Comparison of ENCODE assay signal across 1 cellular context in the genomic region with DNA sequence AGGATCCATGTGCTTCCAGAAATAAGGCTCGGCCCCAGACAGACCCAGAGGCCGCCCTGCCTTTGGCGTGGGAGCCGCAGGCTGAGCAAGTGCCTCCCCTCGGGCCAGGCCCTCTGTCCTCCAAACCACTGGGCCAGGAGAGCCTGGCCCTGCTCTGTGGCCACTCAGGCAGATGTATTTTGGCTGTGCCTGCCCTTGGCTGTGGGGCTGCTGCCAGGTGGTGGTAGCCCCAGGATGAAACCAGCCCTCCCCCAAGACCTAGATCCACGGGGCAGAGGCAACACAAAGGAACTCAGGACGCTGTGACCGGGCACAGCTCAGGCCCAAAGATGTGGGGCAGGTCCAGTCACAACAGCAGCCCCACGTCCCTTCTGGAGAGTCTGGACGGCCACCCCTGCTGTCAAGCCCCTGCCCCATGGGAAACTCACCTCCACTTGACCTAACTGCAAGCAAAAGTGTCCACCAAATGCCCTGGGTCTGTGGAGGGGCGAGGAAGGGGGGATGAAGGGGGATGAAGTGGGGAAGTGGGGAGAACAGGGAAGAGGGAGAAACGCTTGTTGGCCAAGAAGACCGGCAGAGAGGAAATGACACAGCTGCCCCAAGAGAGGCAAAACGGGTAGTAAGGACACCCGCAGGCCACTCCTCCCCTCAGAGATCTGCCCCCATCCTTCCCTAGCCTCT.
A peak's percentile ranks its signal among the peaks of the same experiment; 100 is the strongest.
TF ChIP-seq lines count a peak whose summit lies in the region.

No MANE protein-coding gene starts in this region.

TF ChIP-seq in GM12878, 131 proteins besides CTCF, POLR2A, EP300 and RAD21 (continues in another document):
- TF ChIP-seq CHD1 (IDR thresholded peaks at IDR 0.05; ENCODE audit: low read depth, low read length) = no peak
- TF ChIP-seq, protein P1, sequence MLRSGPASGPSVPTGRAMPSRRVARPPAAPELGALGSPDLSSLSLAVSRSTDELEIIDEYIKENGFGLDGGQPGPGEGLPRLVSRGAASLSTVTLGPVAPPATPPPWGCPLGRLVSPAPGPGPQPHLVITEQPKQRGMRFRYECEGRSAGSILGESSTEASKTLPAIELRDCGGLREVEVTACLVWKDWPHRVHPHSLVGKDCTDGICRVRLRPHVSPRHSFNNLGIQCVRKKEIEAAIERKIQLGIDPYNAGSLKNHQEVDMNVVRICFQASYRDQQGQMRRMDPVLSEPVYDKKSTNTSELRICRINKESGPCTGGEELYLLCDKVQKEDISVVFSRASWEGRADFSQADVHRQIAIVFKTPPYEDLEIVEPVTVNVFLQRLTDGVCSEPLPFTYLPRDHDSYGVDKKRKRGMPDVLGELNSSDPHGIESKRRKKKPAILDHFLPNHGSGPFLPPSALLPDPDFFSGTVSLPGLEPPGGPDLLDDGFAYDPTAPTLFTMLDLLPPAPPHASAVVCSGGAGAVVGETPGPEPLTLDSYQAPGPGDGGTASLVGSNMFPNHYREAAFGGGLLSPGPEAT (IDR thresholded peaks at IDR 0.05; ENCODE audit: low read depth) = no peak; the same call in 1 of the 2 replicates
- TF ChIP-seq IKZF1 (conservative IDR thresholded peaks at IDR 0.05) = peak; percentile 70; the same call in 1 of the 2 replicates
- no peak for TF ChIP-seq NFXL1 (IDR thresholded peaks at IDR 0.05; ENCODE audit: borderline replicate concordance)
- TF ChIP-seq MYB (IDR thresholded peaks at IDR 0.05; ENCODE audit: borderline replicate concordance, low read depth, low read length) = no peak
- TF ChIP-seq SUZ12 (IDR thresholded peaks at IDR 0.05; ENCODE audit: unreplicated experiment) = no peak
- TF ChIP-seq ZNF24 (IDR thresholded peaks at IDR 0.05) = no peak
- no peak for TF ChIP-seq SMARCA5 (IDR thresholded peaks at IDR 0.05)
- TF ChIP-seq PML (IDR thresholded peaks at IDR 0.05; ENCODE audit: low read length) = no peak
- TF ChIP-seq PAX5 (IDR thresholded peaks at IDR 0.05; ENCODE audit: borderline replicate concordance, low read depth, low read length) = no peak
- TF ChIP-seq ZBED1 (IDR thresholded peaks at IDR 0.05; ENCODE audit: borderline replicate concordance) = no peak
- 0 out of 2 replicates have a peak, but pooled peaks have one; percentile 20 for TF ChIP-seq SIN3A (IDR thresholded peaks at IDR 0.05; ENCODE audit: low read depth, low read length)
- TF ChIP-seq, protein P2, sequence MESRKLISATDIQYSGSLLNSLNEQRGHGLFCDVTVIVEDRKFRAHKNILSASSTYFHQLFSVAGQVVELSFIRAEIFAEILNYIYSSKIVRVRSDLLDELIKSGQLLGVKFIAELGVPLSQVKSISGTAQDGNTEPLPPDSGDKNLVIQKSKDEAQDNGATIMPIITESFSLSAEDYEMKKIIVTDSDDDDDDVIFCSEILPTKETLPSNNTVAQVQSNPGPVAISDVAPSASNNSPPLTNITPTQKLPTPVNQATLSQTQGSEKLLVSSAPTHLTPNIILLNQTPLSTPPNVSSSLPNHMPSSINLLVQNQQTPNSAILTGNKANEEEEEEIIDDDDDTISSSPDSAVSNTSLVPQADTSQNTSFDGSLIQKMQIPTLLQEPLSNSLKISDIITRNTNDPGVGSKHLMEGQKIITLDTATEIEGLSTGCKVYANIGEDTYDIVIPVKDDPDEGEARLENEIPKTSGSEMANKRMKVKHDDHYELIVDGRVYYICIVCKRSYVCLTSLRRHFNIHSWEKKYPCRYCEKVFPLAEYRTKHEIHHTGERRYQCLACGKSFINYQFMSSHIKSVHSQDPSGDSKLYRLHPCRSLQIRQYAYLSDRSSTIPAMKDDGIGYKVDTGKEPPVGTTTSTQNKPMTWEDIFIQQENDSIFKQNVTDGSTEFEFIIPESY (IDR thresholded peaks at IDR 0.05) = no peak
- TF ChIP-seq STAT3 (IDR thresholded peaks at IDR 0.05; ENCODE audit: low read depth, low read length) = no peak
- TF ChIP-seq HCFC1 (IDR thresholded peaks at IDR 0.05; ENCODE audit: low read length) = no peak
- TF ChIP-seq TAF1 (IDR thresholded peaks at IDR 0.05; ENCODE audit: borderline replicate concordance, low read depth, low read length) = peak; percentile 67; the same call in 1 of the 2 replicates
- TF ChIP-seq NBN (IDR thresholded peaks at IDR 0.05) = no peak
- no peak for TF ChIP-seq MYC (IDR thresholded peaks at IDR 0.05; ENCODE audit: insufficient read depth, insufficient read length, insufficient replicate concordance, low read length, severe bottlenecking)
- TF ChIP-seq, protein P3, sequence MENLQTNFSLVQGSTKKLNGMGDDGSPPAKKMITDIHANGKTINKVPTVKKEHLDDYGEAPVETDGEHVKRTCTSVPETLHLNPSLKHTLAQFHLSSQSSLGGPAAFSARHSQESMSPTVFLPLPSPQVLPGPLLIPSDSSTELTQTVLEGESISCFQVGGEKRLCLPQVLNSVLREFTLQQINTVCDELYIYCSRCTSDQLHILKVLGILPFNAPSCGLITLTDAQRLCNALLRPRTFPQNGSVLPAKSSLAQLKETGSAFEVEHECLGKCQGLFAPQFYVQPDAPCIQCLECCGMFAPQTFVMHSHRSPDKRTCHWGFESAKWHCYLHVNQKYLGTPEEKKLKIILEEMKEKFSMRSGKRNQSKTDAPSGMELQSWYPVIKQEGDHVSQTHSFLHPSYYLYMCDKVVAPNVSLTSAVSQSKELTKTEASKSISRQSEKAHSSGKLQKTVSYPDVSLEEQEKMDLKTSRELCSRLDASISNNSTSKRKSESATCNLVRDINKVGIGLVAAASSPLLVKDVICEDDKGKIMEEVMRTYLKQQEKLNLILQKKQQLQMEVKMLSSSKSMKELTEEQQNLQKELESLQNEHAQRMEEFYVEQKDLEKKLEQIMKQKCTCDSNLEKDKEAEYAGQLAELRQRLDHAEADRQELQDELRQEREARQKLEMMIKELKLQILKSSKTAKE (IDR thresholded peaks at IDR 0.05; ENCODE audit: low read depth, poor library complexity, severe bottlenecking) = no peak
- TF ChIP-seq, protein P4, sequence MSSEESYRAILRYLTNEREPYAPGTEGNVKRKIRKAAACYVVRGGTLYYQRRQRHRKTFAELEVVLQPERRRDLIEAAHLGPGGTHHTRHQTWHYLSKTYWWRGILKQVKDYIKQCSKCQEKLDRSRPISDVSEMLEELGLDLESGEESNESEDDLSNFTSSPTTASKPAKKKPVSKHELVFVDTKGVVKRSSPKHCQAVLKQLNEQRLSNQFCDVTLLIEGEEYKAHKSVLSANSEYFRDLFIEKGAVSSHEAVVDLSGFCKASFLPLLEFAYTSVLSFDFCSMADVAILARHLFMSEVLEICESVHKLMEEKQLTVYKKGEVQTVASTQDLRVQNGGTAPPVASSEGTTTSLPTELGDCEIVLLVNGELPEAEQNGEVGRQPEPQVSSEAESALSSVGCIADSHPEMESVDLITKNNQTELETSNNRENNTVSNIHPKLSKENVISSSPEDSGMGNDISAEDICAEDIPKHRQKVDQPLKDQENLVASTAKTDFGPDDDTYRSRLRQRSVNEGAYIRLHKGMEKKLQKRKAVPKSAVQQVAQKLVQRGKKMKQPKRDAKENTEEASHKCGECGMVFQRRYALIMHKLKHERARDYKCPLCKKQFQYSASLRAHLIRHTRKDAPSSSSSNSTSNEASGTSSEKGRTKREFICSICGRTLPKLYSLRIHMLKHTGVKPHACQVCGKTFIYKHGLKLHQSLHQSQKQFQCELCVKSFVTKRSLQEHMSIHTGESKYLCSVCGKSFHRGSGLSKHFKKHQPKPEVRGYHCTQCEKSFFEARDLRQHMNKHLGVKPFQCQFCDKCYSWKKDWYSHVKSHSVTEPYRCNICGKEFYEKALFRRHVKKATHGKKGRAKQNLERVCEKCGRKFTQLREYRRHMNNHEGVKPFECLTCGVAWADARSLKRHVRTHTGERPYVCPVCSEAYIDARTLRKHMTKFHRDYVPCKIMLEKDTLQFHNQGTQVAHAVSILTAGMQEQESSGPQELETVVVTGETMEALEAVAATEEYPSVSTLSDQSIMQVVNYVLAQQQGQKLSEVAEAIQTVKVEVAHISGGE (CRISPR knock-in tag; IDR thresholded peaks at IDR 0.05) = no peak
- no peak for TF ChIP-seq TCF7 (IDR thresholded peaks at IDR 0.05; ENCODE audit: borderline replicate concordance)
- no peak for TF ChIP-seq RFX5 (IDR thresholded peaks at IDR 0.05; ENCODE audit: low read depth, low read length)
- TF ChIP-seq ATF7 (IDR thresholded peaks at IDR 0.05; ENCODE audit: low read depth) = no peak
- peak; percentile 8; the same call in 1 of the 2 replicates for TF ChIP-seq MXI1 (IDR thresholded peaks at IDR 0.05; ENCODE audit: low read depth, low read length)
- no peak for TF ChIP-seq ZNF384 (IDR thresholded peaks at IDR 0.05; ENCODE audit: borderline replicate concordance, low read depth, low read length)
- TF ChIP-seq, protein P5, sequence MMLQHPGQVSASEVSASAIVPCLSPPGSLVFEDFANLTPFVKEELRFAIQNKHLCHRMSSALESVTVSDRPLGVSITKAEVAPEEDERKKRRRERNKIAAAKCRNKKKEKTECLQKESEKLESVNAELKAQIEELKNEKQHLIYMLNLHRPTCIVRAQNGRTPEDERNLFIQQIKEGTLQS (IDR thresholded peaks at IDR 0.05; ENCODE audit: borderline replicate concordance, extremely low read depth, low read depth, low read length) = no peak
- TF ChIP-seq CREM (IDR thresholded peaks at IDR 0.05; ENCODE audit: low read depth) = no peak
- TF ChIP-seq, protein P6, sequence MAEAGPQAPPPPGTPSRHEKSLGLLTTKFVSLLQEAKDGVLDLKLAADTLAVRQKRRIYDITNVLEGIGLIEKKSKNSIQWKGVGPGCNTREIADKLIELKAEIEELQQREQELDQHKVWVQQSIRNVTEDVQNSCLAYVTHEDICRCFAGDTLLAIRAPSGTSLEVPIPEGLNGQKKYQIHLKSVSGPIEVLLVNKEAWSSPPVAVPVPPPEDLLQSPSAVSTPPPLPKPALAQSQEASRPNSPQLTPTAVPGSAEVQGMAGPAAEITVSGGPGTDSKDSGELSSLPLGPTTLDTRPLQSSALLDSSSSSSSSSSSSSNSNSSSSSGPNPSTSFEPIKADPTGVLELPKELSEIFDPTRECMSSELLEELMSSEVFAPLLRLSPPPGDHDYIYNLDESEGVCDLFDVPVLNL (IDR thresholded peaks at IDR 0.05; ENCODE audit: low read depth, low read length) = no peak
- TF ChIP-seq, protein P7, sequence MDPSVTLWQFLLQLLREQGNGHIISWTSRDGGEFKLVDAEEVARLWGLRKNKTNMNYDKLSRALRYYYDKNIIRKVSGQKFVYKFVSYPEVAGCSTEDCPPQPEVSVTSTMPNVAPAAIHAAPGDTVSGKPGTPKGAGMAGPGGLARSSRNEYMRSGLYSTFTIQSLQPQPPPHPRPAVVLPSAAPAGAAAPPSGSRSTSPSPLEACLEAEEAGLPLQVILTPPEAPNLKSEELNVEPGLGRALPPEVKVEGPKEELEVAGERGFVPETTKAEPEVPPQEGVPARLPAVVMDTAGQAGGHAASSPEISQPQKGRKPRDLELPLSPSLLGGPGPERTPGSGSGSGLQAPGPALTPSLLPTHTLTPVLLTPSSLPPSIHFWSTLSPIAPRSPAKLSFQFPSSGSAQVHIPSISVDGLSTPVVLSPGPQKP (IDR thresholded peaks at IDR 0.05; ENCODE audit: low read depth, low read length) = 0 out of 2 replicates have a peak, but pooled peaks have one; percentile 16
- TF ChIP-seq ZNF622 (IDR thresholded peaks at IDR 0.05) = no peak
- TF ChIP-seq HDAC2 (IDR thresholded peaks at IDR 0.05) = no peak
- TF ChIP-seq BACH1 (IDR thresholded peaks at IDR 0.05; ENCODE audit: borderline replicate concordance) = peak; percentile 27; the same call in 1 of the 2 replicates
- TF ChIP-seq, protein P8, sequence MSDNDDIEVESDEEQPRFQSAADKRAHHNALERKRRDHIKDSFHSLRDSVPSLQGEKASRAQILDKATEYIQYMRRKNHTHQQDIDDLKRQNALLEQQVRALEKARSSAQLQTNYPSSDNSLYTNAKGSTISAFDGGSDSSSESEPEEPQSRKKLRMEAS (IDR thresholded peaks at IDR 0.05; ENCODE audit: low read depth, low read length) = no peak
- TF ChIP-seq, protein P9, sequence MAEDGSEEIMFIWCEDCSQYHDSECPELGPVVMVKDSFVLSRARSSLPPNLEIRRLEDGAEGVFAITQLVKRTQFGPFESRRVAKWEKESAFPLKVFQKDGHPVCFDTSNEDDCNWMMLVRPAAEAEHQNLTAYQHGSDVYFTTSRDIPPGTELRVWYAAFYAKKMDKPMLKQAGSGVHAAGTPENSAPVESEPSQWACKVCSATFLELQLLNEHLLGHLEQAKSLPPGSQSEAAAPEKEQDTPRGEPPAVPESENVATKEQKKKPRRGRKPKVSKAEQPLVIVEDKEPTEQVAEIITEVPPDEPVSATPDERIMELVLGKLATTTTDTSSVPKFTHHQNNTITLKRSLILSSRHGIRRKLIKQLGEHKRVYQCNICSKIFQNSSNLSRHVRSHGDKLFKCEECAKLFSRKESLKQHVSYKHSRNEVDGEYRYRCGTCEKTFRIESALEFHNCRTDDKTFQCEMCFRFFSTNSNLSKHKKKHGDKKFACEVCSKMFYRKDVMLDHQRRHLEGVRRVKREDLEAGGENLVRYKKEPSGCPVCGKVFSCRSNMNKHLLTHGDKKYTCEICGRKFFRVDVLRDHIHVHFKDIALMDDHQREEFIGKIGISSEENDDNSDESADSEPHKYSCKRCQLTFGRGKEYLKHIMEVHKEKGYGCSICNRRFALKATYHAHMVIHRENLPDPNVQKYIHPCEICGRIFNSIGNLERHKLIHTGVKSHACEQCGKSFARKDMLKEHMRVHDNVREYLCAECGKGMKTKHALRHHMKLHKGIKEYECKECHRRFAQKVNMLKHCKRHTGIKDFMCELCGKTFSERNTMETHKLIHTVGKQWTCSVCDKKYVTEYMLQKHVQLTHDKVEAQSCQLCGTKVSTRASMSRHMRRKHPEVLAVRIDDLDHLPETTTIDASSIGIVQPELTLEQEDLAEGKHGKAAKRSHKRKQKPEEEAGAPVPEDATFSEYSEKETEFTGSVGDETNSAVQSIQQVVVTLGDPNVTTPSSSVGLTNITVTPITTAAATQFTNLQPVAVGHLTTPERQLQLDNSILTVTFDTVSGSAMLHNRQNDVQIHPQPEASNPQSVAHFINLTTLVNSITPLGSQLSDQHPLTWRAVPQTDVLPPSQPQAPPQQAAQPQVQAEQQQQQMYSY (CRISPR knock-in tag; IDR thresholded peaks at IDR 0.05) = no peak
- TF ChIP-seq, protein P10, sequence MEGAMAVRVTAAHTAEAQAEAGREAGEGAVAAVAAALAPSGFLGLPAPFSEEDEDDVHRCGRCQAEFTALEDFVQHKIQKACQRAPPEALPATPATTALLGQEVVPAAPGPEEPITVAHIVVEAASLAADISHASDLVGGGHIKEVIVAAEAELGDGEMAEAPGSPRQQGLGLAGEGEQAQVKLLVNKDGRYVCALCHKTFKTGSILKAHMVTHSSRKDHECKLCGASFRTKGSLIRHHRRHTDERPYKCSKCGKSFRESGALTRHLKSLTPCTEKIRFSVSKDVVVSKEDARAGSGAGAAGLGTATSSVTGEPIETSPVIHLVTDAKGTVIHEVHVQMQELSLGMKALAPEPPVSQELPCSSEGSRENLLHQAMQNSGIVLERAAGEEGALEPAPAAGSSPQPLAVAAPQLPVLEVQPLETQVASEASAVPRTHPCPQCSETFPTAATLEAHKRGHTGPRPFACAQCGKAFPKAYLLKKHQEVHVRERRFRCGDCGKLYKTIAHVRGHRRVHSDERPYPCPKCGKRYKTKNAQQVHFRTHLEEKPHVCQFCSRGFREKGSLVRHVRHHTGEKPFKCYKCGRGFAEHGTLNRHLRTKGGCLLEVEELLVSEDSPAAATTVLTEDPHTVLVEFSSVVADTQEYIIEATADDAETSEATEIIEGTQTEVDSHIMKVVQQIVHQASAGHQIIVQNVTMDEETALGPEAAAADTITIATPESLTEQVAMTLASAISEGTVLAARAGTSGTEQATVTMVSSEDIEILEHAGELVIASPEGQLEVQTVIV (IDR thresholded peaks at IDR 0.05; ENCODE audit: borderline replicate concordance, partially characterized antibody) = no peak
- TF ChIP-seq TCF12 (IDR thresholded peaks at IDR 0.05; ENCODE audit: low read depth, low read length) = peak; percentile 38; the same call in 1 of the 2 replicates
